1 cellular context compared by ENCODE assay signal in genomic region chr6:106858653-106859092, GRCh38.
TF ChIP-seq lines count a peak whose summit lies in the region.

No MANE protein-coding gene starts in this region.

TF ChIP-seq in K562, 482 proteins besides CTCF, POLR2A, EP300 and RAD21 (continued from another document and continues in another):
- no peak for TF ChIP-seq BRCA1 (IDR thresholded peaks at IDR 0.05)
- no peak for TF ChIP-seq BRCA1 (CRISPR knock-in tag; IDR thresholded peaks at IDR 0.05)
- TF ChIP-seq, protein P1, sequence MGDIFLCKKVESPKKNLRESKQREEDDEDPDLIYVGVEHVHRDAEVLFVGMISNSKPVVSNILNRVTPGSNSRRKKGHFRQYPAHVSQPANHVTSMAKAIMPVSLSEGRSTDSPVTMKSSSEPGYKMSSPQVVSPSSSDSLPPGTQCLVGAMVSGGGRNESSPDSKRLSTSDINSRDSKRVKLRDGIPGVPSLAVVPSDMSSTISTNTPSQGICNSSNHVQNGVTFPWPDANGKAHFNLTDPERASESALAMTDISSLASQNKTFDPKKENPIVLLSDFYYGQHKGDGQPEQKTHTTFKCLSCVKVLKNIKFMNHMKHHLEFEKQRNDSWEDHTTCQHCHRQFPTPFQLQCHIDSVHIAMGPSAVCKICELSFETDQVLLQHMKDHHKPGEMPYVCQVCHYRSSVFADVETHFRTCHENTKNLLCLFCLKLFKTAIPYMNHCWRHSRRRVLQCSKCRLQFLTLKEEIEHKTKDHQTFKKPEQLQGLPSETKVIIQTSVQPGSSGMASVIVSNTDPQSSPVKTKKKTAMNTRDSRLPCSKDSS (IDR thresholded peaks at IDR 0.05; ENCODE audit: low read depth, partially characterized antibody): no peak
- no peak for TF ChIP-seq SRSF9 (IDR thresholded peaks at IDR 0.05; ENCODE audit: borderline replicate concordance, low read depth, low read length)
- 0 out of 2 replicates have a peak, but pooled peaks have one; percentile 7 for TF ChIP-seq NCOR1 (IDR thresholded peaks at IDR 0.05)
- TF ChIP-seq NFE2 (IDR thresholded peaks at IDR 0.05; ENCODE audit: low read depth): peak; percentile 91
- TF ChIP-seq BACH1 (tag; IDR thresholded peaks at IDR 0.05): peak; percentile 77
- no peak for TF ChIP-seq ID3 (CRISPR knock-in tag; IDR thresholded peaks at IDR 0.05)
- TF ChIP-seq ID3 (tag; IDR thresholded peaks at IDR 0.05): no peak
- TF ChIP-seq, protein P2, sequence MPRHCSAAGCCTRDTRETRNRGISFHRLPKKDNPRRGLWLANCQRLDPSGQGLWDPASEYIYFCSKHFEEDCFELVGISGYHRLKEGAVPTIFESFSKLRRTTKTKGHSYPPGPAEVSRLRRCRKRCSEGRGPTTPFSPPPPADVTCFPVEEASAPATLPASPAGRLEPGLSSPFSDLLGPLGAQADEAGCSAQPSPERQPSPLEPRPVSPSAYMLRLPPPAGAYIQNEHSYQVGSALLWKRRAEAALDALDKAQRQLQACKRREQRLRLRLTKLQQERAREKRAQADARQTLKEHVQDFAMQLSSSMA (CRISPR knock-in tag; IDR thresholded peaks at IDR 0.05): no peak
- TF ChIP-seq, protein P3, sequence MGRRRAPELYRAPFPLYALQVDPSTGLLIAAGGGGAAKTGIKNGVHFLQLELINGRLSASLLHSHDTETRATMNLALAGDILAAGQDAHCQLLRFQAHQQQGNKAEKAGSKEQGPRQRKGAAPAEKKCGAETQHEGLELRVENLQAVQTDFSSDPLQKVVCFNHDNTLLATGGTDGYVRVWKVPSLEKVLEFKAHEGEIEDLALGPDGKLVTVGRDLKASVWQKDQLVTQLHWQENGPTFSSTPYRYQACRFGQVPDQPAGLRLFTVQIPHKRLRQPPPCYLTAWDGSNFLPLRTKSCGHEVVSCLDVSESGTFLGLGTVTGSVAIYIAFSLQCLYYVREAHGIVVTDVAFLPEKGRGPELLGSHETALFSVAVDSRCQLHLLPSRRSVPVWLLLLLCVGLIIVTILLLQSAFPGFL (CRISPR knock-in tag; IDR thresholded peaks at IDR 0.05): no peak
- no peak for TF ChIP-seq ZNF197 (CRISPR knock-in tag; IDR thresholded peaks at IDR 0.05; ENCODE audit: low read depth)
- peak; percentile 98 for TF ChIP-seq ZNF316 (IDR thresholded peaks at IDR 0.05)
- no peak for TF ChIP-seq BCLAF1 (IDR thresholded peaks at IDR 0.05; ENCODE audit: borderline replicate concordance in 1 of 2, control insufficient read depth in 1 of 2, low read depth in 2 of 2, low read length in 1 of 2)
- TF ChIP-seq SMAD1 (IDR thresholded peaks at IDR 0.05; ENCODE audit: low read depth, low read length, partially characterized antibody): no peak
- no peak for TF ChIP-seq CEBPB (tag; IDR thresholded peaks at IDR 0.05)
- TF ChIP-seq CBX3 (IDR thresholded peaks at IDR 0.05; ENCODE audit: borderline replicate concordance in 1 of 2, low read length in 2 of 2): 0 out of 3 replicates have a peak, but pooled peaks of 1 of the 2 experiments have one; percentile 19
- TF ChIP-seq, protein P4, sequence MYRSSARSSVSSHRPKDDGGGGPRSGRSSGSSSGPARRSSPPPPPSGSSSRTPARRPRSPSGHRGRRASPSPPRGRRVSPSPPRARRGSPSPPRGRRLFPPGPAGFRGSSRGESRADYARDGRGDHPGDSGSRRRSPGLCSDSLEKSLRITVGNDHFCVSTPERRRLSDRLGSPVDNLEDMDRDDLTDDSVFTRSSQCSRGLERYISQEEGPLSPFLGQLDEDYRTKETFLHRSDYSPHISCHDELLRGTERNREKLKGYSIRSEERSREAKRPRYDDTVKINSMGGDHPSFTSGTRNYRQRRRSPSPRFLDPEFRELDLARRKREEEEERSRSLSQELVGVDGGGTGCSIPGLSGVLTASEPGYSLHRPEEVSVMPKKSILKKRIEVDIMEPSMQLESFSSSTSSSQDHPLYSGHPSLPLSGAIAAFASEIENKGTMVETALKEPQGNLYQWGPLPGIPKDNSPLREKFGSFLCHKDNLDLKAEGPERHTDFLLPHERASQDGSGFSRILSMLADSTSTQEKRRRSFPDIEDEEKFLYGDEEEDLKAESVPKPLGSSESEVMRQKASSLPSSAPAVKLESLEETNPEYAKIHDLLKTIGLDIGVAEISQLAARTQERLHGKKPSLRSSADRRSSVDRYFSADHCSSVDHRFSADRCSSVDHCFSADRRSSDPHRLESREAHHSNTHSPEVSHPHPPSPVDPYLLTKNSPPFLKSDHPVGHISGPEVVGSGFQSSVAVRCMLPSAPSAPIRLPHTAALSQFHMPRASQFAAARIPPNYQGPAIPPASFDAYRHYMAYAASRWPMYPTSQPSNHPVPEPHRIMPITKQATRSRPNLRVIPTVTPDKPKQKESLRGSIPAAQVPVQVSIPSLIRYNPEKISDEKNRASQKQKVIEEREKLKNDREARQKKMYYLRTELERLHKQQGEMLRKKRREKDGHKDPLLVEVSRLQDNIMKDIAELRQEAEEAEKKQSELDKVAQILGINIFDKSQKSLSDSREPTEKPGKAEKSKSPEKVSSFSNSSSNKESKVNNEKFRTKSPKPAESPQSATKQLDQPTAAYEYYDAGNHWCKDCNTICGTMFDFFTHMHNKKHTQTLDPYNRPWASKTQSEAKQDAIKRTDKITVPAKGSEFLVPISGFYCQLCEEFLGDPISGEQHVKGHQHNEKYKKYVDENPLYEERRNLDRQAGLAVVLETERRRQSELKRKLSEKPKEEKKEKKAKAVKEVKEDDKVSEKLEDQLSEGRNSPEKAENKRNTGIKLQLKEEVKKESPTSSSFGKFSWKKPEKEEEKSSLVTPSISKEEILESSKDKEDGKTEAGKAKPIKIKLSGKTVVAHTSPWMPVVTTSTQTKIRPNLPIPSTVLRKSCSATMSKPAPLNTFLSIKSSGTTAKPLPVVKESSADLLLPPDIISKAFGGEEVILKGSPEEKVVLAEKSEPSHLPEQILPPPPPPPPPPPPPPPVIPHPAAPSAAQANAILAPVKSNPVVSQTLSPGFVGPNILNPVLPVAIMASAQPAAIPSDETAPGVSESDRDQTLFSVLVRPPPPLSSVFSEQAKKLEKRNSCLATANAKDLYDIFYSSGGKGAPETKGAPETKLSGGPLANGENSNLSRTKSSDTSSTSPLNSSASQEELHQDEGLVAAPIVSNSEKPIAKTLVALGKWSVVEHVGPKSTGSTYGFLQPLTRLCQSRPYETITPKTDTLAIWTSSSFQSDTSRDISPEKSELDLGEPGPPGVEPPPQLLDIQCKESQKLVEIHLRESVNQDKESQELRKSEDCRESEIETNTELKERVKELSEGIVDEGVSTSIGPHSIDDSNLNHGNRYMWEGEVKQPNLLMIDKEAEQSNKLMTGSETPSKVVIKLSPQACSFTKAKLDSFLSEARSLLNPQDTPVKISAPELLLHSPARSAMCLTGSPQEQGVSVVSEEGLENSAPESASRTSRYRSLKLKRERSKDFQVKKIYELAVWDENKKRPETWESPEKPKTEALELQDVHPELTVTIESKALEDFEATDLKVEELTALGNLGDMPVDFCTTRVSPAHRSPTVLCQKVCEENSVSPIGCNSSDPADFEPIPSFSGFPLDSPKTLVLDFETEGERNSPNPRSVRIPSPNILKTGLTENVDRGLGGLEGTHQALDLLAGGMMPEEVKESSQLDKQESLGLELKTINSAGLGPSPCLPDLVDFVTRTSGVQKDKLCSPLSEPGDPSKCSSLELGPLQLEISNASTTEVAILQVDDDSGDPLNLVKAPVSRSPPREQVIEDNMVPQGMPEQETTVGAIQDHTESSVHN (IDR thresholded peaks at IDR 0.05; ENCODE audit: borderline replicate concordance in 1 of 2, low read depth in 1 of 2): 0 out of 4 replicates have a peak, but pooled peaks of 1 of the 2 experiments have one; percentile 44
- TF ChIP-seq, protein P5, sequence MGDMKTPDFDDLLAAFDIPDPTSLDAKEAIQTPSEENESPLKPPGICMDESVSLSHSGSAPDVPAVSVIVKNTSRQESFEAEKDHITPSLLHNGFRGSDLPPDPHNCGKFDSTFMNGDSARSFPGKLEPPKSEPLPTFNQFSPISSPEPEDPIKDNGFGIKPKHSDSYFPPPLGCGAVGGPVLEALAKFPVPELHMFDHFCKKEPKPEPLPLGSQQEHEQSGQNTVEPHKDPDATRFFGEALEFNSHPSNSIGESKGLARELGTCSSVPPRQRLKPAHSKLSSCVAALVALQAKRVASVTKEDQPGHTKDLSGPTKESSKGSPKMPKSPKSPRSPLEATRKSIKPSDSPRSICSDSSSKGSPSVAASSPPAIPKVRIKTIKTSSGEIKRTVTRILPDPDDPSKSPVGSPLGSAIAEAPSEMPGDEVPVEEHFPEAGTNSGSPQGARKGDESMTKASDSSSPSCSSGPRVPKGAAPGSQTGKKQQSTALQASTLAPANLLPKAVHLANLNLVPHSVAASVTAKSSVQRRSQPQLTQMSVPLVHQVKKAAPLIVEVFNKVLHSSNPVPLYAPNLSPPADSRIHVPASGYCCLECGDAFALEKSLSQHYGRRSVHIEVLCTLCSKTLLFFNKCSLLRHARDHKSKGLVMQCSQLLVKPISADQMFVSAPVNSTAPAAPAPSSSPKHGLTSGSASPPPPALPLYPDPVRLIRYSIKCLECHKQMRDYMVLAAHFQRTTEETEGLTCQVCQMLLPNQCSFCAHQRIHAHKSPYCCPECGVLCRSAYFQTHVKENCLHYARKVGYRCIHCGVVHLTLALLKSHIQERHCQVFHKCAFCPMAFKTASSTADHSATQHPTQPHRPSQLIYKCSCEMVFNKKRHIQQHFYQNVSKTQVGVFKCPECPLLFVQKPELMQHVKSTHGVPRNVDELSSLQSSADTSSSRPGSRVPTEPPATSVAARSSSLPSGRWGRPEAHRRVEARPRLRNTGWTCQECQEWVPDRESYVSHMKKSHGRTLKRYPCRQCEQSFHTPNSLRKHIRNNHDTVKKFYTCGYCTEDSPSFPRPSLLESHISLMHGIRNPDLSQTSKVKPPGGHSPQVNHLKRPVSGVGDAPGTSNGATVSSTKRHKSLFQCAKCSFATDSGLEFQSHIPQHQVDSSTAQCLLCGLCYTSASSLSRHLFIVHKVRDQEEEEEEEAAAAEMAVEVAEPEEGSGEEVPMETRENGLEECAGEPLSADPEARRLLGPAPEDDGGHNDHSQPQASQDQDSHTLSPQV (IDR thresholded peaks at IDR 0.05): peak; percentile 64
- no peak for TF ChIP-seq FOS (IDR thresholded peaks at IDR 0.05; ENCODE audit: extremely low read depth, insufficient read length)
- no peak for TF ChIP-seq ZNF398 (CRISPR knock-in tag; IDR thresholded peaks at IDR 0.05)
- peak; percentile 65 for TF ChIP-seq TAF9B (IDR thresholded peaks at IDR 0.05; ENCODE audit: partially characterized antibody)
- no peak for TF ChIP-seq MED1 (CRISPR knock-in tag; IDR thresholded peaks at IDR 0.05; ENCODE audit: borderline replicate concordance)
- no peak for TF ChIP-seq ZFP30 (CRISPR knock-in tag; IDR thresholded peaks at IDR 0.05; ENCODE audit: borderline replicate concordance)
- TF ChIP-seq NFIC (IDR thresholded peaks at IDR 0.05): peak; percentile 42; the same call in 1 of the 2 replicates
- no peak for TF ChIP-seq XRCC4 (IDR thresholded peaks at IDR 0.05; ENCODE audit: extremely low read depth, insufficient read depth, insufficient read length)
- no peak for TF ChIP-seq PHB (CRISPR knock-in tag; IDR thresholded peaks at IDR 0.05)
- TF ChIP-seq, protein P6, sequence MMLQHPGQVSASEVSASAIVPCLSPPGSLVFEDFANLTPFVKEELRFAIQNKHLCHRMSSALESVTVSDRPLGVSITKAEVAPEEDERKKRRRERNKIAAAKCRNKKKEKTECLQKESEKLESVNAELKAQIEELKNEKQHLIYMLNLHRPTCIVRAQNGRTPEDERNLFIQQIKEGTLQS (IDR thresholded peaks at IDR 0.05): peak; percentile 80
- TF ChIP-seq, protein P6 (CRISPR knock-in tag; conservative IDR thresholded peaks at IDR 0.05): no peak
- TF ChIP-seq NONO (IDR thresholded peaks at IDR 0.05; ENCODE audit: low read depth in 2 of 2, low read length in 1 of 2): no peak
- no peak for TF ChIP-seq NR1H2 (CRISPR knock-in tag; IDR thresholded peaks at IDR 0.05)
- TF ChIP-seq CBFA2T2 (conservative IDR thresholded peaks at IDR 0.05): 0 out of 2 replicates have a peak, but pooled peaks have one; percentile 17
- peak; percentile 34 to 36; a peak in 2 of 4 replicates for TF ChIP-seq TRIM24 (IDR thresholded peaks at IDR 0.05)
- no peak for TF ChIP-seq RBM22 (IDR thresholded peaks at IDR 0.05; ENCODE audit: low read depth, low read length, poor library complexity, severe bottlenecking)
